ENCODE assay signal across 11 cellular contexts in the genomic region with DNA sequence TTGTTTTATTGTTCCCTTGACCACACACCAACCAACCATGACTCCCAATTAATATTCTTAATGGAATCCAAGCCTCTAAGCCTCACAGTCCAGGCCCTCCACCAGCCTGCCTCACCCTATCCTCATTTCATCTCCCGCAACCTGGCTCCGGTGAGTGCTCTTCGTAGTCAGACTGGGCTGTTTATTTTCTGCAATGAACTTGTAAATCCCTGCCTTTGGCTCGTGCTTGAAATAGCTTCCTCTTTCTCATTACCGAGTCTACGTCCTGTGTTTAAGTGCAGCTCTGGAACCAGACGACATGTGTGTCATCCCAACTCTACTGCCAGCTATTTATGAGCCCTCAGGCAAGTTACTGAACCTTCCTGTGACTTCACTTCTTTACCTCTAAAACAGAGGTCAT. TPM values are rescaled to one million over a fixed set of nuclear protein-coding genes. Genes with fewer than 3 reads are reported as not detected.
DNase-seq lines count a peak whose midpoint lies in the region; ATAC-seq and TF ChIP-seq lines count a peak whose summit lies in the region.
"Had no signal": no experiment of that assay in that cellular context is flagged by ENCODE, and none has a peak within 500 bp of the region (broad histone marks: within the 10 kb centered on the region; RNA-seq: fewer than 3 reads in every experiment).

No MANE protein-coding gene starts in this region.

- H3K4me1 Mint-ChIP-seq in WTC11, result peaks cover 5% of the 10 kb centered on the region; the same call in 1 of the 2 replicates
- H3K4me1 Mint-ChIP-seq in memory B cell, result peaks cover 13% of the 10 kb centered on the region
- H3K4me1 Mint-ChIP-seq in osteocyte (ENCODE audit: unreplicated experiment), result peaks cover 5% of the 10 kb centered on the region

- CTCF ChIA-PET in WTC11 (lab: Charles Lee), result interaction anchor here (0.8 to 1.5 kb wide), 2 partner anchors 244 to 396 kb away, joined by 4 to 5 read pairs; no protein-coding TSS in a partner anchor

- H3K27ac Mint-ChIP-seq in WTC11 (0 out of 2 replicates have a peak overlapping the region, but pooled peaks have one; percentile 1), memory B cell (no peak overlapping the region), osteocyte (ENCODE audit: unreplicated experiment) (no peak overlapping the region)
- H3K27ac Mint-ChIP-seq: IgD-negative memory B cell had no signal

- POLR2A ChIA-PET in WTC11 (lab: Charles Lee), result no interaction called here

- H3K36me3 Mint-ChIP-seq in WTC11 (no peaks in the 10 kb centered on the region), memory B cell (no peaks in the 10 kb centered on the region), osteocyte (ENCODE audit: unreplicated experiment) (no peaks in the 10 kb centered on the region)
- H3K36me3 Mint-ChIP-seq: IgD-negative memory B cell had no signal

- no peak for ATAC-seq in WTC11
- peak; percentile 31 for ATAC-seq in memory B cell (ENCODE audit: low read depth)
- ATAC-seq in HG02970 (IDR thresholded peaks at IDR 0.05; ENCODE audit: low FRiP score, unreplicated experiment), result no peak
- ATAC-seq in GM18502 (IDR thresholded peaks at IDR 0.05; ENCODE audit: poor library complexity, unreplicated experiment), result no peak

- H3K27me3 Mint-ChIP-seq in WTC11 (ENCODE audit: low read depth) (no peaks in the 10 kb centered on the region), memory B cell (no peaks in the 10 kb centered on the region), osteocyte (ENCODE audit: unreplicated experiment) (no peaks in the 10 kb centered on the region)
- H3K27me3 Mint-ChIP-seq: IgD-negative memory B cell had no signal

- H3K27ac ChIP-seq in C4-2B, result peak overlapping the region; percentile 11

- no peak overlapping the region for H3K4me3 Mint-ChIP-seq in WTC11
- H3K4me3 Mint-ChIP-seq in memory B cell, result no peak overlapping the region
- H3K4me3 Mint-ChIP-seq in osteocyte (ENCODE audit: unreplicated experiment), result no peak overlapping the region

- DNase-seq in Kasumi-1 (lab: John Stamatoyannopoulos, UW) (peak; percentile 31 to 56), WTC11 (ENCODE audit: low spot score) (no peak), memory B cell (ENCODE audit: low spot score in 2 of 2) (no peak), superior temporal gyrus (ENCODE audit: extremely low spot score) (no peak), osteocyte (ENCODE audit: extremely low spot score, unreplicated experiment) (no peak)
- DNase-seq: amniotic stem cell, occipital lobe had no signal

- H3K9me3 Mint-ChIP-seq in WTC11 (no peaks in the 10 kb centered on the region), memory B cell (no peaks in the 10 kb centered on the region), osteocyte (ENCODE audit: unreplicated experiment) (no peaks in the 10 kb centered on the region)
- H3K9me3 Mint-ChIP-seq: IgD-negative memory B cell had no signal

- TF ChIP-seq CTCF in C4-2B (conservative IDR thresholded peaks at IDR 0.05) (no peak), WTC11 (IDR thresholded peaks at IDR 0.05) (no peak), osteocyte (IDR thresholded peaks at IDR 0.05) (no peak)

TF ChIP-seq in WTC11, 78 proteins besides CTCF, POLR2A, EP300 and RAD21:
- TF ChIP-seq ETV6 (CRISPR knock-in tag; IDR thresholded peaks at IDR 0.05) (no peak), FOXP4 (CRISPR knock-in tag; IDR thresholded peaks at IDR 0.05) (no peak), ZNF317 (CRISPR knock-in tag; IDR thresholded peaks at IDR 0.05; ENCODE audit: borderline replicate concordance, low read depth) (no peak), JUN (CRISPR knock-in tag; IDR thresholded peaks at IDR 0.05) (no peak), GABPB1 (CRISPR knock-in tag; IDR thresholded peaks at IDR 0.05) (no peak), ZNF396 (CRISPR knock-in tag; IDR thresholded peaks at IDR 0.05; ENCODE audit: borderline replicate concordance) (no peak), JAZF1 (CRISPR knock-in tag; IDR thresholded peaks at IDR 0.05) (no peak), ESRRA (CRISPR knock-in tag; IDR thresholded peaks at IDR 0.05; ENCODE audit: borderline replicate concordance) (no peak), ZMAT4 (CRISPR knock-in tag; IDR thresholded peaks at IDR 0.05) (no peak), NR3C1 (CRISPR knock-in tag; conservative IDR thresholded peaks at IDR 0.05; ENCODE audit: low read depth) (no peak), SP1 (CRISPR knock-in tag; conservative IDR thresholded peaks at IDR 0.05) (no peak), FOXK1 (CRISPR knock-in tag; IDR thresholded peaks at IDR 0.05) (no peak)
- TF ChIP-seq, protein P1, sequence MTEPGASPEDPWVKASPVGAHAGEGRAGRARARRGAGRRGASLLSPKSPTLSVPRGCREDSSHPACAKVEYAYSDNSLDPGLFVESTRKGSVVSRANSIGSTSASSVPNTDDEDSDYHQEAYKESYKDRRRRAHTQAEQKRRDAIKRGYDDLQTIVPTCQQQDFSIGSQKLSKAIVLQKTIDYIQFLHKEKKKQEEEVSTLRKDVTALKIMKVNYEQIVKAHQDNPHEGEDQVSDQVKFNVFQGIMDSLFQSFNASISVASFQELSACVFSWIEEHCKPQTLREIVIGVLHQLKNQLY (CRISPR knock-in tag; IDR thresholded peaks at IDR 0.05), result no peak
- TF ChIP-seq, protein P2, sequence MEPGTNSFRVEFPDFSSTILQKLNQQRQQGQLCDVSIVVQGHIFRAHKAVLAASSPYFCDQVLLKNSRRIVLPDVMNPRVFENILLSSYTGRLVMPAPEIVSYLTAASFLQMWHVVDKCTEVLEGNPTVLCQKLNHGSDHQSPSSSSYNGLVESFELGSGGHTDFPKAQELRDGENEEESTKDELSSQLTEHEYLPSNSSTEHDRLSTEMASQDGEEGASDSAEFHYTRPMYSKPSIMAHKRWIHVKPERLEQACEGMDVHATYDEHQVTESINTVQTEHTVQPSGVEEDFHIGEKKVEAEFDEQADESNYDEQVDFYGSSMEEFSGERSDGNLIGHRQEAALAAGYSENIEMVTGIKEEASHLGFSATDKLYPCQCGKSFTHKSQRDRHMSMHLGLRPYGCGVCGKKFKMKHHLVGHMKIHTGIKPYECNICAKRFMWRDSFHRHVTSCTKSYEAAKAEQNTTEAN (CRISPR knock-in tag; IDR thresholded peaks at IDR 0.05), result no peak
TF ChIP-seq in WTC11: peak in this region for 0.

RNA-seq across cellular contexts. Expression of gene ETFBKMT, which starts 12.4 kb away (rescaled TPM):
- total RNA-seq in WTC11 (2021) (2.0 to 2.2 TPM (median 2.1 TPM) in 3 replicates), osteocyte (3.7 and 4.7 TPM in 2 replicates)

RNA-seq across cellular contexts. Expression of gene DENND5B, which starts 56.2 kb away (rescaled TPM):
- total RNA-seq in WTC11 (2021), result 12.7 to 15.2 TPM (median 13.8 TPM) in 3 replicates
- total RNA-seq in osteocyte, result 17.8 and 20.3 TPM in 2 replicates

Comparison
In these comparisons a context has a peak if more than half of its experiments do, and no peak if none do; other contexts are left out.
1. DNase-seq: peak in Kasumi-1 (2 of 2); none in WTC11 (single experiment), memory B cell (0 of 2), superior temporal gyrus (single experiment) and osteocyte (single experiment).